Comparison of ENCODE assay signal across 1 cellular context in the genomic region with DNA sequence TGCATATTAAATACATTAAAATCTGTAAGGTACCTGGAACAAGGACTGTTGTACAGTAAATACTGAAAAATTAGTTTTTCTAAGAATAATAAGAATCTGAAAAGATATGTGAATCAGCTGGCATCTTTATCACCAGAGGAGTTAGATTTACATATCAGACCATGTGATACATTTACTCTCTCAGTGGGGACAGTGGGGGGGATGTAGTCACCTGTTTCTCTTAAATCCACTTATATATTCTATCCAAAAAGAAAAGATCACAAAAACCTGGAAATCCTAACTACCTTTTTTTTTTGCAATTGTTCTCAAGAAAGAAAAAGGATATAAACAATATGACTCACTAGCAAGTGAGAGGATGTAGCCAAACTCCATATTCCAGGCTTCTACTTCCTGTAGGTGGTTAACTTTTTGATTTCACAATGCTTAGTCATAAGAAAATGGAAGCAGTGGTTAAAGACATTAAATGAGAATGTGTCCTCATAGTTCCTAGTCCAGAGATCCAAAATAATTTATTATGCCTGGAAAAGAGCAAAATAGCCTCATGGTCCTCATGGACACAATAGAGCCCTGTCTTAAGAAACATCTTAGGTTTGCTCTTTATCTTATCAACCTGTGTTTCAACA.
TF ChIP-seq lines count a peak whose summit lies in the region.

No MANE protein-coding gene starts in this region.

TF ChIP-seq in HepG2, 621 proteins besides CTCF, POLR2A, EP300 and RAD21 (continued from another document):
- TF ChIP-seq, protein P1, sequence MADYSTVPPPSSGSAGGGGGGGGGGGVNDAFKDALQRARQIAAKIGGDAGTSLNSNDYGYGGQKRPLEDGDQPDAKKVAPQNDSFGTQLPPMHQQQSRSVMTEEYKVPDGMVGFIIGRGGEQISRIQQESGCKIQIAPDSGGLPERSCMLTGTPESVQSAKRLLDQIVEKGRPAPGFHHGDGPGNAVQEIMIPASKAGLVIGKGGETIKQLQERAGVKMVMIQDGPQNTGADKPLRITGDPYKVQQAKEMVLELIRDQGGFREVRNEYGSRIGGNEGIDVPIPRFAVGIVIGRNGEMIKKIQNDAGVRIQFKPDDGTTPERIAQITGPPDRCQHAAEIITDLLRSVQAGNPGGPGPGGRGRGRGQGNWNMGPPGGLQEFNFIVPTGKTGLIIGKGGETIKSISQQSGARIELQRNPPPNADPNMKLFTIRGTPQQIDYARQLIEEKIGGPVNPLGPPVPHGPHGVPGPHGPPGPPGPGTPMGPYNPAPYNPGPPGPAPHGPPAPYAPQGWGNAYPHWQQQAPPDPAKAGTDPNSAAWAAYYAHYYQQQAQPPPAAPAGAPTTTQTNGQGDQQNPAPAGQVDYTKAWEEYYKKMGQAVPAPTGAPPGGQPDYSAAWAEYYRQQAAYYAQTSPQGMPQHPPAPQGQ (CRISPR knock-in tag; IDR thresholded peaks at IDR 0.05; ENCODE audit: borderline replicate concordance): no peak
- TF ChIP-seq, protein P2, sequence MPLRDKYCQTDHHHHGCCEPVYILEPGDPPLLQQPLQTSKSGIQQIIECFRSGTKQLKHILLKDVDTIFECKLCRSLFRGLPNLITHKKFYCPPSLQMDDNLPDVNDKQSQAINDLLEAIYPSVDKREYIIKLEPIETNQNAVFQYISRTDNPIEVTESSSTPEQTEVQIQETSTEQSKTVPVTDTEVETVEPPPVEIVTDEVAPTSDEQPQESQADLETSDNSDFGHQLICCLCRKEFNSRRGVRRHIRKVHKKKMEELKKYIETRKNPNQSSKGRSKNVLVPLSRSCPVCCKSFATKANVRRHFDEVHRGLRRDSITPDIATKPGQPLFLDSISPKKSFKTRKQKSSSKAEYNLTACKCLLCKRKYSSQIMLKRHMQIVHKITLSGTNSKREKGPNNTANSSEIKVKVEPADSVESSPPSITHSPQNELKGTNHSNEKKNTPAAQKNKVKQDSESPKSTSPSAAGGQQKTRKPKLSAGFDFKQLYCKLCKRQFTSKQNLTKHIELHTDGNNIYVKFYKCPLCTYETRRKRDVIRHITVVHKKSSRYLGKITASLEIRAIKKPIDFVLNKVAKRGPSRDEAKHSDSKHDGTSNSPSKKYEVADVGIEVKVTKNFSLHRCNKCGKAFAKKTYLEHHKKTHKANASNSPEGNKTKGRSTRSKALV (CRISPR knock-in tag; IDR thresholded peaks at IDR 0.05): no peak
- TF ChIP-seq ZNF3 (CRISPR knock-in tag; IDR thresholded peaks at IDR 0.05) (no peak), MIER2 (CRISPR knock-in tag; IDR thresholded peaks at IDR 0.05) (no peak), ZNF282 (IDR thresholded peaks at IDR 0.05; ENCODE audit: partially characterized antibody) (no peak), ZNF501 (CRISPR knock-in tag; IDR thresholded peaks at IDR 0.05) (no peak), ZNF670 (CRISPR knock-in tag; IDR thresholded peaks at IDR 0.05; ENCODE audit: borderline replicate concordance) (no peak), CEBPB (IDR thresholded peaks at IDR 0.05; ENCODE audit: borderline replicate concordance, low read depth, low read length) (no peak), NFYB (CRISPR knock-in tag; IDR thresholded peaks at IDR 0.05) (no peak), ZFY (CRISPR knock-in tag; IDR thresholded peaks at IDR 0.05) (no peak), EEA1 (CRISPR knock-in tag; IDR thresholded peaks at IDR 0.05; ENCODE audit: borderline replicate concordance) (no peak), NRL (CRISPR knock-in tag; IDR thresholded peaks at IDR 0.05; ENCODE audit: borderline replicate concordance) (no peak), TBP (CRISPR knock-in tag; IDR thresholded peaks at IDR 0.05) (no peak)
- TF ChIP-seq, protein P3, sequence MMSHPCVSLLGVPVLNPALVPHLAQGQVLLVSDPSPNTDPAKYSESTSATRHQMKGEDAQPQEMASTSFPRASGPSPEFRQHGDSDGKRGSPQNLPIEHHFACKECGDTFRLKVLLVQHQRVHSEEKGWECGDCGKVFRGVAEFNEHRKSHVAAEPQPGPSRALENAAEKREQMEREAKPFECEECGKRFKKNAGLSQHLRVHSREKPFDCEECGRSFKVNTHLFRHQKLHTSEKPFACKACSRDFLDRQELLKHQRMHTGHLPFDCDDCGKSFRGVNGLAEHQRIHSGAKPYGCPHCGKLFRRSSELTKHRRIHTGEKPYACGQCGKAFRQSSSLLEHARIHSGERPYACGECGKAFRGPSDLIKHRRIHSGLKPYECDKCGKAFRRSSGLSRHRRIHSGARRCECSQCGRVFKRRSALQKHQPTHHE (CRISPR knock-in tag; IDR thresholded peaks at IDR 0.05; ENCODE audit: borderline replicate concordance): no peak
- TF ChIP-seq, protein P4, sequence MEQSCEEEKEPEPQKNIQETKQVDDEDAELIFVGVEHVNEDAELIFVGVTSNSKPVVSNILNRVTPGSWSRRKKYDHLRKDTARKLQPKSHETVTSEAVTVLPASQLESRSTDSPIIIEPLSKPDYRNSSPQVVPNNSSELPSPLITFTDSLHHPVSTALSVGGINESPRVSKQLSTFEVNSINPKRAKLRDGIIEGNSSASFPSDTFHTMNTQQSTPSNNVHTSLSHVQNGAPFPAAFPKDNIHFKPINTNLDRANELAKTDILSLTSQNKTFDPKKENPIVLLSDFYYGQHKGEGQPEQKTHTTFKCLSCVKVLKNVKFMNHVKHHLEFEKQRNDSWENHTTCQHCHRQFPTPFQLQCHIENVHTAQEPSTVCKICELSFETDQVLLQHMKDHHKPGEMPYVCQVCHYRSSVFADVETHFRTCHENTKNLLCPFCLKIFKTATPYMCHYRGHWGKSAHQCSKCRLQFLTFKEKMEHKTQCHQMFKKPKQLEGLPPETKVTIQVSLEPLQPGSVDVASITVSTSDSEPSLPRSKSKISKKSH (CRISPR knock-in tag; IDR thresholded peaks at IDR 0.05; ENCODE audit: borderline replicate concordance): no peak
- TF ChIP-seq, protein P5, sequence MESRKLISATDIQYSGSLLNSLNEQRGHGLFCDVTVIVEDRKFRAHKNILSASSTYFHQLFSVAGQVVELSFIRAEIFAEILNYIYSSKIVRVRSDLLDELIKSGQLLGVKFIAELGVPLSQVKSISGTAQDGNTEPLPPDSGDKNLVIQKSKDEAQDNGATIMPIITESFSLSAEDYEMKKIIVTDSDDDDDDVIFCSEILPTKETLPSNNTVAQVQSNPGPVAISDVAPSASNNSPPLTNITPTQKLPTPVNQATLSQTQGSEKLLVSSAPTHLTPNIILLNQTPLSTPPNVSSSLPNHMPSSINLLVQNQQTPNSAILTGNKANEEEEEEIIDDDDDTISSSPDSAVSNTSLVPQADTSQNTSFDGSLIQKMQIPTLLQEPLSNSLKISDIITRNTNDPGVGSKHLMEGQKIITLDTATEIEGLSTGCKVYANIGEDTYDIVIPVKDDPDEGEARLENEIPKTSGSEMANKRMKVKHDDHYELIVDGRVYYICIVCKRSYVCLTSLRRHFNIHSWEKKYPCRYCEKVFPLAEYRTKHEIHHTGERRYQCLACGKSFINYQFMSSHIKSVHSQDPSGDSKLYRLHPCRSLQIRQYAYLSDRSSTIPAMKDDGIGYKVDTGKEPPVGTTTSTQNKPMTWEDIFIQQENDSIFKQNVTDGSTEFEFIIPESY (CRISPR knock-in tag; IDR thresholded peaks at IDR 0.05): no peak
